ENCODE assay signal across 6 cellular contexts in genomic region chr7:157192861-157193260, GRCh38.
"Had no signal": no experiment of that assay in that cellular context is flagged by ENCODE, and none has a peak within 500 bp of the region (broad histone marks: within the 10 kb centered on the region; RNA-seq: fewer than 3 reads in every experiment).

No MANE protein-coding gene starts in this region.

- H2AFZ ChIP-seq: GM23248 had no signal

- H3K4me3 Mint-ChIP-seq: HFFc6, IgD-negative memory B cell had no signal

- H3K27ac Mint-ChIP-seq: HFFc6, IgD-negative memory B cell had no signal

- DNase-seq: GM23248, HFFc6 had no signal

- H3K9ac ChIP-seq: GM23248 had no signal

- H3K27ac ChIP-seq: GM23248, HL-60 had no signal

- ATAC-seq: HCT116 had no signal

- H3K4me1 ChIP-seq: HAP-1 had no signal

- H3K9me3 Mint-ChIP-seq: HFFc6, IgD-negative memory B cell had no signal

- H3K4me3 ChIP-seq: GM23248, HAP-1 had no signal

- H3K4me1 Mint-ChIP-seq: IgD-negative memory B cell had no signal

- H3K27me3 Mint-ChIP-seq: IgD-negative memory B cell had no signal

- H3K9me3 ChIP-seq: HAP-1 had no signal
